Comparison of ENCODE assay signal across 9 cellular contexts in genomic region chrX:107701493-107702121, GRCh38.
DNase-seq lines count a peak whose midpoint lies in the region; ATAC-seq, FAIRE-seq and TF ChIP-seq lines count a peak whose summit lies in the region.
"Had no signal": no experiment of that assay in that cellular context is flagged by ENCODE, and none has a peak within 500 bp of the region (broad histone marks: within the 10 kb centered on the region; RNA-seq: fewer than 3 reads in every experiment).

No MANE protein-coding gene starts in this region.

- no peak overlapping the region for H2AFZ ChIP-seq in HepG2 (ENCODE audit: low read length)

- H3K4me3 ChIP-seq in right cardiac atrium (ENCODE audit: low read length) (no peak overlapping the region), prostate gland (no peak overlapping the region), HepG2 (replicated peaks in 1 of 3; ENCODE audit: insufficient read depth in 1 of 3, low read depth in 2 of 3, low read length in 3 of 3) (no peak overlapping the region)

- CTCF ChIA-PET in HepG2 (lab: Yijun Ruan, JAX; ENCODE audit: low intra/inter-chr PET ratio, low total read pairs) = no interaction called here
- CTCF ChIA-PET in activated CD4-positive, alpha-beta memory T cell treated with anti-CD3 and anti-CD28 coated beads, Interleukin-2, amount 10 ng/mL, durations not matched to agents 7 days and 5 days (lab: Charles Lee) = interaction anchor here (0.7 to 1.9 kb wide), 3 partner anchors 15 to 99 kb away, joined by 3 to 4 read pairs (median 3); no protein-coding TSS in a partner anchor

- 30% methylated on average over 1 of the region's 1 CpG for WGBS in right cardiac atrium
- 64% methylated on average over 1 of the region's 1 CpG for WGBS in prostate gland
- WGBS in HepG2 (ENCODE audit: low lambda C conversion rate) = no CpG with 5 or more reads among the region's 1 CpG

- no peaks in the 10 kb centered on the region for H3K27me3 ChIP-seq in right cardiac atrium (ENCODE audit: control insufficient read depth, insufficient read depth)
- no peaks in the 10 kb centered on the region for H3K27me3 ChIP-seq in prostate gland (replicated peaks; ENCODE audit: insufficient read depth)
- H3K27me3 ChIP-seq in HepG2 (ENCODE audit: control insufficient read depth in 1 of 2, insufficient read depth in 2 of 2, low read length in 2 of 2) = no peaks in the 10 kb centered on the region

- no peaks in the 10 kb centered on the region for H4K20me1 ChIP-seq in HepG2 (ENCODE audit: insufficient read depth, low read length)

- TF ChIP-seq CTCF in prostate gland (IDR thresholded peaks at IDR 0.05) (no peak), HepG2 (CRISPR knock-in tag; IDR thresholded peaks at IDR 0.05) (no peak)

- TF ChIP-seq EP300 in HepG2 (IDR thresholded peaks at IDR 0.05; ENCODE audit: low read depth in 2 of 2, low read length in 2 of 2) (no peak), HepG2 (CRISPR knock-in tag; IDR thresholded peaks at IDR 0.05; ENCODE audit: borderline replicate concordance) (no peak)

- no peaks in the 10 kb centered on the region for H3K27me3 Mint-ChIP-seq in activated CD4-positive, alpha-beta memory T cell treated with anti-CD3 and anti-CD28 coated beads, Interleukin-2, amount 10 ng/mL, durations not matched to agents 7 days and 5 days

- POLR2A ChIA-PET in HepG2 (lab: Yijun Ruan, JAX) = no interaction called here
- POLR2A ChIA-PET in activated CD4-positive, alpha-beta memory T cell treated with anti-CD3 and anti-CD28 coated beads, Interleukin-2, amount 10 ng/mL, durations not matched to agents 7 days and 5 days (lab: Charles Lee) = interaction anchor here (1.6 to 2.2 kb wide), 2 partner anchors 9 to 25 kb away, joined by 5 to 8 read pairs; no protein-coding TSS in a partner anchor

- no peak overlapping the region for H3K9ac ChIP-seq in HepG2 (ENCODE audit: insufficient read depth, low read depth, low read length)

- H3K27ac Mint-ChIP-seq in activated CD4-positive, alpha-beta memory T cell treated with anti-CD3 and anti-CD28 coated beads, Interleukin-2, amount 10 ng/mL, durations not matched to agents 7 days and 5 days = no peak overlapping the region

- no peak overlapping the region for H3K4me2 ChIP-seq in HepG2 (ENCODE audit: low read depth, low read length)

- no peaks in the 10 kb centered on the region for H3K9me3 Mint-ChIP-seq in activated CD4-positive, alpha-beta memory T cell treated with anti-CD3 and anti-CD28 coated beads, Interleukin-2, amount 10 ng/mL, durations not matched to agents 7 days and 5 days

- peaks cover 13% of the 10 kb centered on the region for H3K4me1 Mint-ChIP-seq in activated CD4-positive, alpha-beta memory T cell treated with anti-CD3 and anti-CD28 coated beads, Interleukin-2, amount 10 ng/mL, durations not matched to agents 7 days and 5 days

- H3K79me2 ChIP-seq in HepG2 (ENCODE audit: insufficient read depth, low read length) = no peaks in the 10 kb centered on the region

- no peak overlapping the region for H3K4me3 Mint-ChIP-seq in activated CD4-positive, alpha-beta memory T cell treated with anti-CD3 and anti-CD28 coated beads, Interleukin-2, amount 10 ng/mL, durations not matched to agents 7 days and 5 days

- peak; percentile 80 for ATAC-seq in GM18505 (IDR thresholded peaks at IDR 0.05; ENCODE audit: unreplicated experiment)
- ATAC-seq in HG02571 (IDR thresholded peaks at IDR 0.05; ENCODE audit: unreplicated experiment) = peak; percentile 52
- peak in 1 of 2 donors; percentile 36 for ATAC-seq in right cardiac atrium
- no peak for ATAC-seq in HepG2

- TF ChIP-seq RAD21 in HepG2 (CRISPR knock-in tag; IDR thresholded peaks at IDR 0.05) = no peak

- H3K4me1 ChIP-seq in right cardiac atrium (ENCODE audit: control insufficient read depth, insufficient read depth, low read length) (peaks cover 1% of the 10 kb centered on the region), prostate gland (replicated peaks) (no peaks in the 10 kb centered on the region), HepG2 (ENCODE audit: insufficient read depth, low read length) (no peaks in the 10 kb centered on the region)

- H3K36me3 ChIP-seq in prostate gland (no peaks in the 10 kb centered on the region), HepG2 (replicated peaks in 1 of 2; ENCODE audit: control insufficient read depth in 1 of 2, insufficient read depth in 2 of 2, low read length in 2 of 2) (no peaks in the 10 kb centered on the region)

- no TSS peak for BruUV-seq in HepG2 (replicated peaks; lab: Mats Ljungman, UMichigan)

- peak; percentile 50 to 69 for DNase-seq in Kasumi-1 (lab: John Stamatoyannopoulos, UW)
- DNase-seq in right cardiac atrium = no peak
- DNase-seq in mesenteric fat pad (ENCODE audit: low spot score) = no peak
- DNase-seq in prostate gland (ENCODE audit: low spot score) = no peak
- DNase-seq in HepG2 (ENCODE audit: low spot score) = no peak
- DNase-seq in activated CD4-positive, alpha-beta memory T cell treated with anti-CD3 and anti-CD28 coated beads, Interleukin-2, amount 10 ng/mL, durations not matched to agents 7 days and 5 days = no peak
- DNase-seq: T-helper 9 cell had no signal

- intact Hi-C loops in right cardiac atrium (cut with DNase I) (no loop called here), prostate gland (cut with DNase I) (no loop called here), HepG2 (cut with micrococcal nuclease; ENCODE audit: unreplicated experiment) (no loop called here)

- H3K9me3 ChIP-seq in right cardiac atrium (ENCODE audit: control insufficient read depth, low read length) = no peaks in the 10 kb centered on the region
- H3K9me3 ChIP-seq in prostate gland = no peaks in the 10 kb centered on the region
- H3K9me3 ChIP-seq in HepG2 (ENCODE audit: low read length) = no peaks in the 10 kb centered on the region

- peak overlapping the region; percentile 45 for H3K27ac ChIP-seq in right cardiac atrium (ENCODE audit: low read length)
- peak overlapping the region in 1 of 2 donors; percentile 26 for H3K27ac ChIP-seq in prostate gland
- no peak overlapping the region for H3K27ac ChIP-seq in HepG2 (ENCODE audit: extremely low read length, insufficient read depth, low read length)

- in situ Hi-C loops in HepG2 (cut with HindIII; ENCODE audit: extremely low pct_ligation_motif_present, low pct_unique_long_range_greater_than_20kb) = no loop called here

- no peaks in the 10 kb centered on the region for H3K36me3 Mint-ChIP-seq in activated CD4-positive, alpha-beta memory T cell treated with anti-CD3 and anti-CD28 coated beads, Interleukin-2, amount 10 ng/mL, durations not matched to agents 7 days and 5 days (ENCODE audit: low read depth)

- no peak for TF ChIP-seq POLR2A in GM18505 (IDR thresholded peaks at IDR 0.05; ENCODE audit: borderline replicate concordance, extremely low read depth, insufficient read depth, insufficient read length)
- TF ChIP-seq POLR2A in prostate gland (IDR thresholded peaks at IDR 0.05) = no peak
- TF ChIP-seq POLR2A in HepG2 (IDR thresholded peaks at IDR 0.05; ENCODE audit: insufficient read depth in 1 of 2, low read depth in 2 of 2, low read length in 2 of 2) = no peak

- FAIRE-seq in HepG2 (lab: Jason Lieb, UNC) = no peak

TF ChIP-seq in HepG2, 621 proteins besides CTCF, POLR2A, EP300 and RAD21 (continues in another document):
- no peak for TF ChIP-seq ZNF558 (CRISPR knock-in tag; IDR thresholded peaks at IDR 0.05; ENCODE audit: borderline replicate concordance)
- TF ChIP-seq, protein P1, sequence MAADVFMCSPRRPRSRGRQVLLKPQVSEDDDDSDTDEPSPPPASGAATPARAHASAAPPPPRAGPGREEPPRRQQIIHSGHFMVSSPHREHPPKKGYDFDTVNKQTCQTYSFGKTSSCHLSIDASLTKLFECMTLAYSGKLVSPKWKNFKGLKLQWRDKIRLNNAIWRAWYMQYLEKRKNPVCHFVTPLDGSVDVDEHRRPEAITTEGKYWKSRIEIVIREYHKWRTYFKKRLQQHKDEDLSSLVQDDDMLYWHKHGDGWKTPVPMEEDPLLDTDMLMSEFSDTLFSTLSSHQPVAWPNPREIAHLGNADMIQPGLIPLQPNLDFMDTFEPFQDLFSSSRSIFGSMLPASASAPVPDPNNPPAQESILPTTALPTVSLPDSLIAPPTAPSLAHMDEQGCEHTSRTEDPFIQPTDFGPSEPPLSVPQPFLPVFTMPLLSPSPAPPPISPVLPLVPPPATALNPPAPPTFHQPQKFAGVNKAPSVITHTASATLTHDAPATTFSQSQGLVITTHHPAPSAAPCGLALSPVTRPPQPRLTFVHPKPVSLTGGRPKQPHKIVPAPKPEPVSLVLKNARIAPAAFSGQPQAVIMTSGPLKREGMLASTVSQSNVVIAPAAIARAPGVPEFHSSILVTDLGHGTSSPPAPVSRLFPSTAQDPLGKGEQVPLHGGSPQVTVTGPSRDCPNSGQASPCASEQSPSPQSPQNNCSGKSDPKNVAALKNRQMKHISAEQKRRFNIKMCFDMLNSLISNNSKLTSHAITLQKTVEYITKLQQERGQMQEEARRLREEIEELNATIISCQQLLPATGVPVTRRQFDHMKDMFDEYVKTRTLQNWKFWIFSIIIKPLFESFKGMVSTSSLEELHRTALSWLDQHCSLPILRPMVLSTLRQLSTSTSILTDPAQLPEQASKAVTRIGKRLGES (CRISPR knock-in tag; IDR thresholded peaks at IDR 0.05; ENCODE audit: borderline replicate concordance) = no peak
- TF ChIP-seq HOXA3 (CRISPR knock-in tag; IDR thresholded peaks at IDR 0.05) = no peak
- TF ChIP-seq, protein P2, sequence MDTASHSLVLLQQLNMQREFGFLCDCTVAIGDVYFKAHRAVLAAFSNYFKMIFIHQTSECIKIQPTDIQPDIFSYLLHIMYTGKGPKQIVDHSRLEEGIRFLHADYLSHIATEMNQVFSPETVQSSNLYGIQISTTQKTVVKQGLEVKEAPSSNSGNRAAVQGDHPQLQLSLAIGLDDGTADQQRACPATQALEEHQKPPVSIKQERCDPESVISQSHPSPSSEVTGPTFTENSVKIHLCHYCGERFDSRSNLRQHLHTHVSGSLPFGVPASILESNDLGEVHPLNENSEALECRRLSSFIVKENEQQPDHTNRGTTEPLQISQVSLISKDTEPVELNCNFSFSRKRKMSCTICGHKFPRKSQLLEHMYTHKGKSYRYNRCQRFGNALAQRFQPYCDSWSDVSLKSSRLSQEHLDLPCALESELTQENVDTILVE (CRISPR knock-in tag; IDR thresholded peaks at IDR 0.05) = no peak
- no peak for TF ChIP-seq ZBTB7A (CRISPR knock-in tag; IDR thresholded peaks at IDR 0.05)
- TF ChIP-seq, protein P3, sequence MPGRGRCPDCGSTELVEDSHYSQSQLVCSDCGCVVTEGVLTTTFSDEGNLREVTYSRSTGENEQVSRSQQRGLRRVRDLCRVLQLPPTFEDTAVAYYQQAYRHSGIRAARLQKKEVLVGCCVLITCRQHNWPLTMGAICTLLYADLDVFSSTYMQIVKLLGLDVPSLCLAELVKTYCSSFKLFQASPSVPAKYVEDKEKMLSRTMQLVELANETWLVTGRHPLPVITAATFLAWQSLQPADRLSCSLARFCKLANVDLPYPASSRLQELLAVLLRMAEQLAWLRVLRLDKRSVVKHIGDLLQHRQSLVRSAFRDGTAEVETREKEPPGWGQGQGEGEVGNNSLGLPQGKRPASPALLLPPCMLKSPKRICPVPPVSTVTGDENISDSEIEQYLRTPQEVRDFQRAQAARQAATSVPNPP (CRISPR knock-in tag; IDR thresholded peaks at IDR 0.05) = no peak

Comparison
In these comparisons a context has a peak if more than half of its experiments do, and no peak if none do; other contexts are left out.
1. DNase-seq: peak in Kasumi-1 (2 of 2); none in right cardiac atrium (0 of 3), mesenteric fat pad (single experiment), prostate gland (single experiment), HepG2 (single experiment) and activated CD4-positive, alpha-beta memory T cell treated with anti-CD3 and anti-CD28 coated beads, Interleukin-2, amount 10 ng/mL, durations not matched to agents 7 days and 5 days (single experiment).